ENCODE assay signal across 8 cellular contexts in genomic region chr4:165355900-165356300, GRCh38. TPM values are rescaled to one million over a fixed set of nuclear protein-coding genes. Genes with fewer than 3 reads are reported as not detected.
DNase-seq lines count a peak whose midpoint lies in the region; ATAC-seq and TF ChIP-seq lines count a peak whose summit lies in the region.

No MANE protein-coding gene starts in this region.

- peaks cover 32% of the 10 kb centered on the region for H3K27me3 Mint-ChIP-seq in activated CD8-positive, alpha-beta T cell treated with anti-CD3 and anti-CD28 coated beads, Interleukin-2, amount 10 ng/mL, durations not matched to agents 7 days and 5 days (ENCODE audit: low read depth)

- H3K4me1 Mint-ChIP-seq in activated CD8-positive, alpha-beta T cell treated with anti-CD3 and anti-CD28 coated beads, Interleukin-2, amount 10 ng/mL, durations not matched to agents 7 days and 5 days (ENCODE audit: low read depth): peaks cover 2% of the 10 kb centered on the region

- no peak overlapping the region for H3K27ac ChIP-seq in upper lobe of right lung

- H3K36me3 Mint-ChIP-seq in activated CD8-positive, alpha-beta T cell treated with anti-CD3 and anti-CD28 coated beads, Interleukin-2, amount 10 ng/mL, durations not matched to agents 7 days and 5 days (ENCODE audit: low read depth): no peaks in the 10 kb centered on the region

- CTCF ChIA-PET in activated CD8-positive, alpha-beta T cell treated with anti-CD3 and anti-CD28 coated beads, Interleukin-2, amount 10 ng/mL, durations not matched to agents 7 days and 5 days (lab: Charles Lee): interaction anchor here (0.6 to 3.1 kb wide), 8 partner anchors 9 to 225 kb away, joined by 3 to 17 read pairs (median 4); no protein-coding TSS in a partner anchor

- H3K9me3 Mint-ChIP-seq in activated CD8-positive, alpha-beta T cell treated with anti-CD3 and anti-CD28 coated beads, Interleukin-2, amount 10 ng/mL, durations not matched to agents 7 days and 5 days (ENCODE audit: insufficient read depth): no peaks in the 10 kb centered on the region

- H3K27ac Mint-ChIP-seq in activated CD8-positive, alpha-beta T cell treated with anti-CD3 and anti-CD28 coated beads, Interleukin-2, amount 10 ng/mL, durations not matched to agents 7 days and 5 days: no peak overlapping the region

- POLR2A ChIA-PET in activated CD8-positive, alpha-beta T cell treated with anti-CD3 and anti-CD28 coated beads, Interleukin-2, amount 10 ng/mL, durations not matched to agents 7 days and 5 days (lab: Charles Lee): no interaction called here

- TF ChIP-seq CTCF in upper lobe of right lung (IDR thresholded peaks at IDR 0.05): peak; percentile 45

- H3K4me3 Mint-ChIP-seq in activated CD8-positive, alpha-beta T cell treated with anti-CD3 and anti-CD28 coated beads, Interleukin-2, amount 10 ng/mL, durations not matched to agents 7 days and 5 days: no peak overlapping the region

- H3K4me3 ChIP-seq in upper lobe of right lung: no peak overlapping the region

- peaks cover 8% of the 10 kb centered on the region for H3K4me1 ChIP-seq in upper lobe of right lung

- peak; percentile 17 for DNase-seq in CD1c-positive myeloid dendritic cell (ENCODE audit: extremely low spot score)
- peak; percentile 21 for DNase-seq in NCI-H1105 (lab: John Stamatoyannopoulos, UW)
- peak; percentile 37 for DNase-seq in activated CD8-positive, alpha-beta T cell treated with anti-CD3 and anti-CD28 coated beads, Interleukin-2, amount 10 ng/mL, durations not matched to agents 7 days and 5 days
- peak; percentile 31 for DNase-seq in left ventricle myocardium superior
- no peak for DNase-seq in upper lobe of right lung
- no peak for DNase-seq in GF-D8 (lab: John Stamatoyannopoulos, UW)
- DNase-seq in stimulated activated CD4-positive, alpha-beta T cell treated with anti-CD3 and anti-CD28 coated beads, Interleukin-1b, Interleukin-23, amount 100 ng/mL, for 48 hours: no peak

- no peaks in the 10 kb centered on the region for H3K27me3 ChIP-seq in upper lobe of right lung

- no peaks in the 10 kb centered on the region for H3K9me3 ChIP-seq in upper lobe of right lung

- H3K36me3 ChIP-seq in upper lobe of right lung: no peaks in the 10 kb centered on the region

- intact Hi-C loops in left ventricle myocardium superior (cut with micrococcal nuclease) (loop anchor here (10.0 kb wide), 1 partner anchor 109 kb away; no protein-coding TSS in a partner anchor), upper lobe of right lung (cut with DNase I) (no loop called here)

- ATAC-seq in GM18909 (IDR thresholded peaks at IDR 0.05; ENCODE audit: poor library complexity, unreplicated experiment) (peak; percentile 63), left ventricle myocardium superior (peak; percentile 61), upper lobe of right lung (peak; percentile 80)
- no peak for ATAC-seq in activated CD8-positive, alpha-beta T cell treated with anti-CD3 and anti-CD28 coated beads, Interleukin-2, amount 10 ng/mL, durations not matched to agents 7 days and 5 days

RNA-seq across cellular contexts. Expression of gene CPE, which starts 22.9 kb away (rescaled TPM):
- not detected for total RNA-seq in activated CD8-positive, alpha-beta T cell treated with anti-CD3 and anti-CD28 coated beads, Interleukin-2, amount 10 ng/mL, durations not matched to agents 7 days and 5 days
- total RNA-seq in left ventricle myocardium superior (64.3 TPM), upper lobe of right lung (63.6 TPM)

RNA-seq across cellular contexts. Expression of gene MSMO1, which starts 28.4 kb away (rescaled TPM):
- 10 to 100 TPM; 47.4 to 51.6 TPM for total RNA-seq in activated CD8-positive, alpha-beta T cell treated with anti-CD3 and anti-CD28 coated beads, Interleukin-2, amount 10 ng/mL, durations not matched to agents 7 days and 5 days
- total RNA-seq in left ventricle myocardium superior (6.9 TPM), upper lobe of right lung (213 TPM)

Comparison
In these comparisons a context has a peak if more than half of its experiments do, and no peak if none do; other contexts are left out.
1. DNase-seq: peak in CD1c-positive myeloid dendritic cell (single experiment), NCI-H1105 (single experiment), activated CD8-positive, alpha-beta T cell treated with anti-CD3 and anti-CD28 coated beads, Interleukin-2, amount 10 ng/mL, durations not matched to agents 7 days and 5 days (single experiment) and left ventricle myocardium superior (single experiment); none in upper lobe of right lung (single experiment), GF-D8 (single experiment) and stimulated activated CD4-positive, alpha-beta T cell treated with anti-CD3 and anti-CD28 coated beads, Interleukin-1b, Interleukin-23, amount 100 ng/mL, for 48 hours (single experiment).
2. RNA of gene CPE, which starts 22.9 kb away (total RNA-seq): 64.3 TPM in left ventricle myocardium superior (single experiment) and 63.6 TPM in upper lobe of right lung (single experiment); not detected in activated CD8-positive, alpha-beta T cell treated with anti-CD3 and anti-CD28 coated beads, Interleukin-2, amount 10 ng/mL, durations not matched to agents 7 days and 5 days; every median in the first group is over 10 times any median in the second.